In genomic region chr22:49925525-49926128, GRCh38 we compare ENCODE assay signal across 9 cellular contexts. TPM values are rescaled to one million over a fixed set of nuclear protein-coding genes. Genes with fewer than 3 reads are reported as not detected.
A peak's percentile ranks its signal among the peaks of the same experiment; 100 is the strongest.
DNase-seq lines count a peak whose midpoint lies in the region; ATAC-seq and TF ChIP-seq lines count a peak whose summit lies in the region.
"Had no signal": no experiment of that assay in that cellular context is flagged by ENCODE, and none has a peak within 500 bp of the region (broad histone marks: within the 10 kb centered on the region; RNA-seq: fewer than 3 reads in every experiment).

No MANE protein-coding gene starts in this region.

- H3K9me3 Mint-ChIP-seq in activated naive CD4-positive, alpha-beta T cell treated with anti-CD3 and anti-CD28 coated beads, Interleukin-2, amount 50 U/mL, for 72 hours = no peaks in the 10 kb centered on the region

- peak; percentile 67 for DNase-seq in T-helper 9 cell
- DNase-seq in activated naive CD4-positive, alpha-beta T cell treated with anti-CD3 and anti-CD28 coated beads, Interleukin-2, amount 50 U/mL, for 72 hours (ENCODE audit: low spot score in 2 of 2) = peak; percentile 46 to 85
- DNase-seq in stimulated activated CD8-positive, alpha-beta memory T cell treated with anti-CD3 and anti-CD28 coated beads, Interleukin-12 subunit alpha, Interleukin-12 subunit beta, amount 100 ng/mL, for 4 hours (ENCODE audit: low read depth) = peak; percentile 53
- no peak for DNase-seq in HuH-7.5 (ENCODE audit: low spot score)
- DNase-seq in SHP77 treated with DMSO at 0.1 percent for 48 hours (lab: John Stamatoyannopoulos, UW) = no peak
- DNase-seq in dedifferentiated amniotic fluid mesenchymal stem cell (ENCODE audit: extremely low spot score) = no peak
- DNase-seq: islet precursor cell had no signal

- peak; percentile 53 to 83 for ATAC-seq in activated naive CD4-positive, alpha-beta T cell treated with anti-CD3 and anti-CD28 coated beads, Interleukin-2, amount 50 U/mL, for 72 hours
- ATAC-seq in GM18870 (IDR thresholded peaks at IDR 0.05; ENCODE audit: unreplicated experiment) = no peak

- H3K36me3 Mint-ChIP-seq in activated naive CD4-positive, alpha-beta T cell treated with anti-CD3 and anti-CD28 coated beads, Interleukin-2, amount 50 U/mL, for 72 hours = peaks cover 5 to 8% of the 10 kb centered on the region in 2 donors

- peak overlapping the region; percentile 89 to 96 for H3K27ac Mint-ChIP-seq in activated naive CD4-positive, alpha-beta T cell treated with anti-CD3 and anti-CD28 coated beads, Interleukin-2, amount 50 U/mL, for 72 hours

- TF ChIP-seq POLR2A in GM19099 (IDR thresholded peaks at IDR 0.05; ENCODE audit: extremely low read depth, insufficient read length, low read depth) = peak; percentile 59

RNA-seq across cellular contexts. Expression of gene CRELD2, which starts 7.2 kb away (rescaled TPM):
- 10 to 100 TPM; 19.1 to 31.0 TPM for total RNA-seq in activated naive CD4-positive, alpha-beta T cell treated with anti-CD3 and anti-CD28 coated beads, Interleukin-2, amount 50 U/mL, for 72 hours

RNA-seq across cellular contexts. Expression of gene ALG12, which starts 7.4 kb away (rescaled TPM):
- total RNA-seq in activated naive CD4-positive, alpha-beta T cell treated with anti-CD3 and anti-CD28 coated beads, Interleukin-2, amount 50 U/mL, for 72 hours = 10 to 100 TPM; 14.8 to 15.3 TPM

RNA-seq across cellular contexts. Expression of gene PIM3, which starts 34.9 kb away (rescaled TPM):
- total RNA-seq in activated naive CD4-positive, alpha-beta T cell treated with anti-CD3 and anti-CD28 coated beads, Interleukin-2, amount 50 U/mL, for 72 hours = 100 to 1,000 TPM in 1 of 2 donors, 10 to 100 TPM in 1; 77.2 to 522 TPM

Comparison
In these comparisons a context has a peak if more than half of its experiments do, and no peak if none do; other contexts are left out.
1. DNase-seq: peak in T-helper 9 cell (single experiment), activated naive CD4-positive, alpha-beta T cell treated with anti-CD3 and anti-CD28 coated beads, Interleukin-2, amount 50 U/mL, for 72 hours (2 of 2) and stimulated activated CD8-positive, alpha-beta memory T cell treated with anti-CD3 and anti-CD28 coated beads, Interleukin-12 subunit alpha, Interleukin-12 subunit beta, amount 100 ng/mL, for 4 hours (single experiment); none in HuH-7.5 (single experiment), SHP77 treated with DMSO at 0.1 percent for 48 hours (single experiment) and dedifferentiated amniotic fluid mesenchymal stem cell (single experiment).